In genomic region chr13:23960566-23961156, GRCh38 we compare ENCODE assay signal across 9 cellular contexts.
DNase-seq lines count a peak whose midpoint lies in the region; ATAC-seq, FAIRE-seq and TF ChIP-seq lines count a peak whose summit lies in the region.
"Had no signal": no experiment of that assay in that cellular context is flagged by ENCODE, and none has a peak within 500 bp of the region (broad histone marks: within the 10 kb centered on the region; RNA-seq: fewer than 3 reads in every experiment).

No MANE protein-coding gene starts in this region.

- H3K9me3 ChIP-seq in MM.1S (replicated peaks; ENCODE audit: insufficient read depth, low read length): no peaks in the 10 kb centered on the region

- no peaks in the 10 kb centered on the region for H3F3A ChIP-seq in MM.1S (ENCODE audit: insufficient read depth, low read length)

- H3K9me2 ChIP-seq in MM.1S (replicated peaks; ENCODE audit: insufficient read depth, low read length): no peaks in the 10 kb centered on the region

- H3K9ac ChIP-seq in MM.1S (ENCODE audit: low read length): no peak overlapping the region

- TF ChIP-seq CTCF in MM.1S (IDR thresholded peaks at IDR 0.05; ENCODE audit: low read length) (peak; percentile 38), VCaP (conservative IDR thresholded peaks at IDR 0.05) (peak; percentile 91)

- H3K4me1 Mint-ChIP-seq in activated T-helper 17 cell treated with anti-CD3 and anti-CD28 coated beads, Interleukin-2, amount 50 U/mL, for 72 hours: peaks cover 29% of the 10 kb centered on the region

- no peaks in the 10 kb centered on the region for H3K36me3 Mint-ChIP-seq in activated T-helper 17 cell treated with anti-CD3 and anti-CD28 coated beads, Interleukin-2, amount 50 U/mL, for 72 hours (ENCODE audit: low read depth)

- H3K27ac ChIP-seq in MM.1S (ENCODE audit: low read length) (no peak overlapping the region), VCaP (no peak overlapping the region)

- H3K4me1 ChIP-seq in MM.1S (ENCODE audit: low read length): no peaks in the 10 kb centered on the region

- H3K27me3 Mint-ChIP-seq in activated T-helper 17 cell treated with anti-CD3 and anti-CD28 coated beads, Interleukin-2, amount 50 U/mL, for 72 hours: peaks cover 5% of the 10 kb centered on the region

- no peak for DNase-seq in MM.1S
- peak; percentile 70 for DNase-seq in inferior parietal cortex (ENCODE audit: extremely low spot score)
- no peak for DNase-seq in NCI-H187 (lab: John Stamatoyannopoulos, UW)

- no peak overlapping the region for H3K4me3 ChIP-seq in MM.1S (ENCODE audit: low read length)

- no peaks in the 10 kb centered on the region for H3K27me3 ChIP-seq in MM.1S (replicated peaks; ENCODE audit: insufficient read depth, low read length)

- H3K79me2 ChIP-seq in MM.1S (ENCODE audit: low read length): no peaks in the 10 kb centered on the region

- no peaks in the 10 kb centered on the region for H3K9me3 Mint-ChIP-seq in activated T-helper 17 cell treated with anti-CD3 and anti-CD28 coated beads, Interleukin-2, amount 50 U/mL, for 72 hours
- H3K9me3 Mint-ChIP-seq: T-helper 1 cell treated with Interleukin-12 subunit alpha and Interleukin-12 subunit beta and Interleukin-4 antibody, amounts not matched to agents 30 μg/mL and 1 μg/mL, for 36 hours had no signal

- no peak overlapping the region for H2AFZ ChIP-seq in MM.1S (ENCODE audit: low read length)

- ATAC-seq in activated T-helper 17 cell treated with anti-CD3 and anti-CD28 coated beads, Interleukin-2, amount 50 U/mL, for 72 hours (replicated peaks): no peak
- no peak for ATAC-seq in GM19395 (IDR thresholded peaks at IDR 0.05; ENCODE audit: unreplicated experiment)
- no peak for ATAC-seq in GM21360 (IDR thresholded peaks at IDR 0.05; ENCODE audit: unreplicated experiment)

- no peaks in the 10 kb centered on the region for H3K36me3 ChIP-seq in MM.1S (replicated peaks; ENCODE audit: insufficient read depth, low read length)

- no peaks in the 10 kb centered on the region for H4K20me1 ChIP-seq in MM.1S (ENCODE audit: insufficient read depth, low read length)

- H3K4me3 Mint-ChIP-seq in activated T-helper 17 cell treated with anti-CD3 and anti-CD28 coated beads, Interleukin-2, amount 50 U/mL, for 72 hours: no peak overlapping the region
- H3K4me3 Mint-ChIP-seq: T-helper 1 cell treated with Interleukin-12 subunit alpha and Interleukin-12 subunit beta and Interleukin-4 antibody, amounts not matched to agents 30 μg/mL and 1 μg/mL, for 36 hours had no signal

- FAIRE-seq in G401.6 (lab: Jason Lieb, UNC): peak; percentile 90

- H3K4me2 ChIP-seq in MM.1S (ENCODE audit: low read depth, low read length): no peak overlapping the region

- no peak overlapping the region for H3K27ac Mint-ChIP-seq in activated T-helper 17 cell treated with anti-CD3 and anti-CD28 coated beads, Interleukin-2, amount 50 U/mL, for 72 hours
- H3K27ac Mint-ChIP-seq: T-helper 1 cell treated with Interleukin-12 subunit alpha and Interleukin-12 subunit beta and Interleukin-4 antibody, amounts not matched to agents 30 μg/mL and 1 μg/mL, for 36 hours had no signal
